7 cellular contexts compared by ENCODE assay signal in genomic region chr15:81265256-81265943, GRCh38. TPM values are rescaled to one million over a fixed set of nuclear protein-coding genes. Genes with fewer than 3 reads are reported as not detected.
DNase-seq lines count a peak whose midpoint lies in the region; ATAC-seq, FAIRE-seq and TF ChIP-seq lines count a peak whose summit lies in the region.

No MANE protein-coding gene starts in this region.

- no peaks in the 10 kb centered on the region for H3K36me3 ChIP-seq in astrocyte (ENCODE audit: insufficient read depth, low read length)

- H2AFZ ChIP-seq in astrocyte (ENCODE audit: low read depth, low read length), result peak overlapping the region; percentile 21

- H3K9ac ChIP-seq in astrocyte (ENCODE audit: low read length), result no peak overlapping the region

- peak overlapping the region; percentile 35 for H3K4me3 Mint-ChIP-seq in astrocyte (ENCODE audit: unreplicated experiment)
- peak overlapping the region; percentile 24 for H3K4me3 Mint-ChIP-seq in nephron progenitor cell

- H3K27ac Mint-ChIP-seq in astrocyte (ENCODE audit: unreplicated experiment) (peak overlapping the region; percentile 9), nephron progenitor cell (no peak overlapping the region)

- H3K27ac ChIP-seq in astrocyte (ENCODE audit: low read depth, low read length), result no peak overlapping the region

- H3K9me3 Mint-ChIP-seq in astrocyte (ENCODE audit: unreplicated experiment), result no peaks in the 10 kb centered on the region
- no peaks in the 10 kb centered on the region for H3K9me3 Mint-ChIP-seq in nephron progenitor cell

- peaks cover 1% of the 10 kb centered on the region for H3K4me1 ChIP-seq in astrocyte (ENCODE audit: insufficient read depth, low read length)

- DNase-seq in astrocyte (ENCODE audit: low read depth) (no peak), nephron progenitor cell (no peak), mesenteric fat pad (ENCODE audit: low spot score) (no peak), GDM1 (lab: John Stamatoyannopoulos, UW) (no peak), epidermal melanocyte (ENCODE audit: insufficient read length, low spot score) (no peak)

- TF ChIP-seq CTCF in astrocyte (IDR thresholded peaks at IDR 0.05; ENCODE audit: insufficient read depth, low read depth, low read length) (no peak), nephron progenitor cell (IDR thresholded peaks at IDR 0.05) (no peak)

- H3K27me3 Mint-ChIP-seq in astrocyte (ENCODE audit: low read depth, unreplicated experiment), result peaks cover 15% of the 10 kb centered on the region
- peaks cover 2% of the 10 kb centered on the region for H3K27me3 Mint-ChIP-seq in nephron progenitor cell (ENCODE audit: low read depth, poor library complexity)

- H3K9me3 ChIP-seq in astrocyte (ENCODE audit: insufficient read depth, low read depth, low read length), result no peaks in the 10 kb centered on the region

- ATAC-seq in GM18498 (IDR thresholded peaks at IDR 0.05; ENCODE audit: unreplicated experiment) (peak; percentile 9), HG02798 (IDR thresholded peaks at IDR 0.05; ENCODE audit: poor library complexity, unreplicated experiment) (peak; percentile 40)

- no peak for FAIRE-seq in astrocyte (lab: Jason Lieb, UNC)

- H3K4me2 ChIP-seq in astrocyte (ENCODE audit: low read length), result peak overlapping the region; percentile 68

- H3K36me3 Mint-ChIP-seq in astrocyte (ENCODE audit: low read depth, unreplicated experiment) (no peaks in the 10 kb centered on the region), nephron progenitor cell (ENCODE audit: low read depth) (no peaks in the 10 kb centered on the region)

- no peaks in the 10 kb centered on the region for H4K20me1 ChIP-seq in astrocyte (ENCODE audit: insufficient read depth, low read length)

- peaks cover 19% of the 10 kb centered on the region for H3K4me1 Mint-ChIP-seq in astrocyte (ENCODE audit: low read depth, unreplicated experiment)
- peaks cover 19% of the 10 kb centered on the region for H3K4me1 Mint-ChIP-seq in nephron progenitor cell

- H3K4me3 ChIP-seq in astrocyte (ENCODE audit: insufficient read depth, low read depth, low read length), result no peak overlapping the region

- peaks cover 21% of the 10 kb centered on the region for H3K27me3 ChIP-seq in astrocyte (ENCODE audit: insufficient read depth, low read length)

- no peaks in the 10 kb centered on the region for H3K79me2 ChIP-seq in astrocyte (ENCODE audit: insufficient read depth, low read length)

RNA-seq across cellular contexts. Expression of gene STARD5, which starts 58.5 kb away (rescaled TPM):
- 5.5 and 5.8 TPM in 2 replicates for total RNA-seq in astrocyte
- 3.3 TPM for total RNA-seq in mesenteric fat pad
